ENCODE assay signal across 33 cellular contexts in genomic region chr16:1198194-1198593, GRCh38. TPM values are rescaled to one million over a fixed set of nuclear protein-coding genes. Genes with fewer than 3 reads are reported as not detected.
"Had no signal": no experiment of that assay in that cellular context is flagged by ENCODE, and none has a peak within 500 bp of the region (broad histone marks: within the 10 kb centered on the region; RNA-seq: fewer than 3 reads in every experiment).

No MANE protein-coding gene starts in this region.

- DNase-seq: naive thymus-derived CD4-positive, alpha-beta T cell; natural killer cell; nephron progenitor cell; occipital lobe; ovary; posterior cingulate gyrus; psoas muscle; right cardiac atrium; right lobe of liver; spleen; stimulated activated CD4-positive, alpha-beta T cell treated with anti-CD3 and anti-CD28 coated beads, Interleukin-12 subunit alpha, Interleukin-12 subunit beta, amount 100 ng/mL, for 4 hours; stimulated activated CD4-positive, alpha-beta T cell treated with anti-CD3 and anti-CD28 coated beads, Interleukin-1b, Interleukin-23, amount 100 ng/mL, for 48 hours; stimulated activated CD4-positive, alpha-beta T cell treated with anti-CD3 and anti-CD28 coated beads, Interleukin-4, amount 100 ng/mL, for 1 hour; stimulated activated CD4-positive, alpha-beta T cell treated with anti-CD3 and anti-CD28 coated beads, Interleukin-4, amount 100 ng/mL, for 4 hours; stimulated activated CD8-positive, alpha-beta memory T cell treated with anti-CD3 and anti-CD28 coated beads, Interleukin-4, amount 100 ng/mL, for 48 hours; stimulated activated naive CD8-positive, alpha-beta T cell treated with anti-CD3 and anti-CD28 coated beads, Interleukin-15, amount 100 ng/mL, for 72 hours; stimulated activated naive CD8-positive, alpha-beta T cell treated with anti-CD3 and anti-CD28 coated beads, Interleukin-15, Interleukin-2, amounts not matched to agents 100 U/mL and 50 U/mL, for 24 hours; tibial artery; transverse colon; upper lobe of right lung; uterus had no signal

- H3K27ac Mint-ChIP-seq: naive thymus-derived CD4-positive, alpha-beta T cell; natural killer cell; progenitor cell of endocrine pancreas; stimulated activated memory B cell treated with anti-CD40 and anti-IgM and Interleukin-4, amounts not matched to agents 10 μg/mL and 1 μg/mL and 100 μg/mL, for 72 hours; stimulated activated naive CD8-positive, alpha-beta T cell treated with anti-CD3 and anti-CD28 coated beads, Interleukin-15, amount 100 ng/mL, for 72 hours; type B pancreatic cell had no signal

- H3K9me3 ChIP-seq: ovary, psoas muscle, right lobe of liver, spleen, suprapubic skin, testis, tibial artery, transverse colon, upper lobe of right lung, uterus had no signal

- H3K36me3 Mint-ChIP-seq: naive thymus-derived CD4-positive, alpha-beta T cell; natural killer cell; stimulated activated memory B cell treated with anti-CD40 and anti-IgM and Interleukin-4, amounts not matched to agents 10 μg/mL and 1 μg/mL and 100 μg/mL, for 72 hours had no signal

- H3K4me1 Mint-ChIP-seq: natural killer cell; stimulated activated memory B cell treated with anti-CD40 and anti-IgM and Interleukin-4, amounts not matched to agents 10 μg/mL and 1 μg/mL and 100 μg/mL, for 72 hours had no signal

- H3K9me3 Mint-ChIP-seq: nephron progenitor cell, neural crest cell, type B pancreatic cell had no signal

- H3K4me3 ChIP-seq: ovary, psoas muscle, right lobe of liver, skin epidermis, smooth muscle cell, spleen, suprapubic skin, testis, tibial artery, transverse colon, upper lobe of right lung, uterus had no signal

- H3K36me3 ChIP-seq: ovary, right lobe of liver, spleen, suprapubic skin, transverse colon, upper lobe of right lung, uterus had no signal

- H3K27ac ChIP-seq: ovary, parathyroid adenoma, psoas muscle, right lobe of liver, skin epidermis, spleen, suprapubic skin, testis, tibial artery, transverse colon, upper lobe of right lung, uterus had no signal

- H3K4me3 Mint-ChIP-seq: naive thymus-derived CD4-positive, alpha-beta T cell; natural killer cell; nephron progenitor cell; neural crest cell; stimulated activated memory B cell treated with anti-CD40 and anti-IgM and Interleukin-4, amounts not matched to agents 10 μg/mL and 1 μg/mL and 100 μg/mL, for 72 hours; stimulated activated naive CD8-positive, alpha-beta T cell treated with anti-CD3 and anti-CD28 coated beads, Interleukin-15, amount 100 ng/mL, for 72 hours; type B pancreatic cell had no signal

- H3K27me3 ChIP-seq: ovary, right lobe of liver, testis, tibial artery, transverse colon, upper lobe of right lung, uterus had no signal

- H3K27me3 Mint-ChIP-seq: naive thymus-derived CD4-positive, alpha-beta T cell; progenitor cell of endocrine pancreas; type B pancreatic cell had no signal

- H3K79me2 ChIP-seq: parathyroid adenoma had no signal

- H2AFZ ChIP-seq: parathyroid adenoma had no signal

- H3K4me2 ChIP-seq: smooth muscle cell had no signal

- H3K4me1 ChIP-seq: parathyroid adenoma, psoas muscle, suprapubic skin, testis, upper lobe of right lung, uterus had no signal

- H3K9ac ChIP-seq: parathyroid adenoma had no signal

- ATAC-seq: naive thymus-derived CD4-positive, alpha-beta T cell; natural killer cell; psoas muscle; right cardiac atrium; right lobe of liver; stimulated activated memory B cell treated with anti-CD40 and anti-IgM and Interleukin-4, amounts not matched to agents 10 μg/mL and 1 μg/mL and 100 μg/mL, for 72 hours; stimulated activated naive CD8-positive, alpha-beta T cell treated with anti-CD3 and anti-CD28 coated beads, Interleukin-15, amount 100 ng/mL, for 72 hours; stimulated activated naive CD8-positive, alpha-beta T cell treated with anti-CD3 and anti-CD28 coated beads, Interleukin-15, Interleukin-2, amounts not matched to agents 100 U/mL and 50 U/mL, for 24 hours; upper lobe of right lung had no signal

RNA-seq across cellular contexts. Expression of gene TPSG1, which starts 26.9 kb away (rescaled TPM):
- total RNA-seq: naive thymus-derived CD4-positive, alpha-beta T cell; neural crest cell; occipital lobe; osteoblast; progenitor cell of endocrine pancreas; psoas muscle; renal cortical epithelial cell; smooth muscle cell; urinary bladder had no signal
- polyA plus RNA-seq: naive thymus-derived CD4-positive, alpha-beta T cell; right cardiac atrium; smooth muscle cell; spleen had no signal

RNA-seq across cellular contexts. Expression of gene TPSB2, which starts 31.8 kb away (rescaled TPM):
- total RNA-seq: neural crest cell, occipital lobe, osteoblast, progenitor cell of endocrine pancreas, renal cortical epithelial cell, smooth muscle cell had no signal
- polyA plus RNA-seq: naive thymus-derived CD4-positive, alpha-beta T cell; smooth muscle cell had no signal

RNA-seq across cellular contexts. Expression of gene TPSAB1, which starts 42.3 kb away (rescaled TPM):
- total RNA-seq: neural crest cell, occipital lobe, osteoblast, progenitor cell of endocrine pancreas, renal cortical epithelial cell, smooth muscle cell had no signal
- polyA plus RNA-seq: naive thymus-derived CD4-positive, alpha-beta T cell; smooth muscle cell had no signal

RNA-seq across cellular contexts. Expression of gene TPSD1, which starts 57.7 kb away (rescaled TPM):
- total RNA-seq: naive thymus-derived CD4-positive, alpha-beta T cell; neural crest cell; occipital lobe; osteoblast; progenitor cell of endocrine pancreas; renal cortical epithelial cell; right lobe of liver; smooth muscle cell had no signal
- polyA plus RNA-seq: naive thymus-derived CD4-positive, alpha-beta T cell; smooth muscle cell had no signal
